In the genomic region with DNA sequence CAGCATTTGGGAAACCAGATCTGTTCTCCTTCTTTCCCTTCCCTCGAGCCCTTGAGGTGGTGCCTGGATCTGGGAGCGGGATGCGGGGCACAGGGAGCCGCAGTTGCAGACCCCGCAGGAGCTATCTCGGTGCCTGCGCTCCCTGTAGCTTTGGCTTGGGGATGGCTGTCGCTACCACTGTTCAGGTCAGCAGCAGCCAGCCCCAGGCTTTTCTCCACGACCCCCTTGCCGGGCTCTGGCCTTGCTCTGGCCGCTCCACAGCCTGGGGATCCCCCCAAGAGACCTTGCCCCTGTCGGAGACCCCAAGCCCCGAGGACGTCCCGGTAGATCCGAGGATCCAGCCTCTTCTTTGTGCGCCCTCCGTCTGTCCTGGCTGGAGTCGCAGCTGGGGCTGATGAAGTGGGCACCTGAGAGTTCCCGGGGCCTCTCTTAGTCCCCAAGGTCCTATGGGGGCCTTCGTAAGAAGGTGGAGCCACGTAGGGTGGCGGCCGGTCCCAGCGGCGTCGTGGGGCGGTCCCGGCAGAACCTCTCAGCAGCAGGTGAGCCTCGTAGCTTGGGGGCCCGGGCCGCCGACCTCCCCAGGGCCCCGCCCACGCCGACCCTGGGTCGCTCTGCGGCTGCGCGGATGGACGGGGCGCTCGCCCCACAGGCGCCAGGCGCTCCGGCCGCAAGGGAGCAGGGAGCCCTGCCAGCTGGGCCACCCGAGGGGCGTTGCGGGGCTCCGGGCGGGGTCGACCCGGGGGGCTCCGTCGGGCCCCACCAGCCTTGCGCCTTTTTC, we compare ENCODE assay signal across 9 cellular contexts. TPM values are rescaled to one million over a fixed set of nuclear protein-coding genes. Genes with fewer than 3 reads are reported as not detected.
A peak's percentile ranks its signal among the peaks of the same experiment; 100 is the strongest.
DNase-seq lines count a peak whose midpoint lies in the region; ATAC-seq, FAIRE-seq and TF ChIP-seq lines count a peak whose summit lies in the region.
"Had no signal": no experiment of that assay in that cellular context is flagged by ENCODE, and none has a peak within 500 bp of the region (broad histone marks: within the 10 kb centered on the region; RNA-seq: fewer than 3 reads in every experiment).

No MANE protein-coding gene starts in this region.

- peaks cover 3 to 65% (median 9%) of the 10 kb centered on the region in 9 donors for H3K27me3 ChIP-seq in heart left ventricle
- peaks cover 12 to 94% (median 52%) of the 10 kb centered on the region in 3 donors for H3K27me3 ChIP-seq in stomach

- TF ChIP-seq EP300 in stomach (IDR thresholded peaks at IDR 0.05), result no peak

- no peak for FAIRE-seq in HTR-8/SVneo (lab: Jason Lieb, UNC)
- FAIRE-seq: endometrium had no signal

- CTCF ChIA-PET in activated naive CD4-positive, alpha-beta T cell treated with anti-CD3 and anti-CD28 coated beads, Interleukin-2, amount 10 ng/mL, durations not matched to agents 7 days and 5 days (lab: Charles Lee), result interaction anchor here (1.0 to 12.7 kb wide), 14 partner anchors 8 to 132 kb away, joined by 3 to 121 read pairs (median 6); partner anchors contain the start of genes PRKAG1, RND1 and WNT1

- H3K9me3 Mint-ChIP-seq in activated naive CD4-positive, alpha-beta T cell treated with anti-CD3 and anti-CD28 coated beads, Interleukin-2, amount 10 ng/mL, durations not matched to agents 7 days and 5 days, result no peaks in the 10 kb centered on the region
- H3K9me3 Mint-ChIP-seq in immature natural killer cell, result no peaks in the 10 kb centered on the region

- peaks cover 0 to 26% (median 20%) of the 10 kb centered on the region in 9 donors for H3K36me3 ChIP-seq in heart left ventricle
- peaks cover 3 to 27% (median 26%) of the 10 kb centered on the region in 4 donors for H3K36me3 ChIP-seq in stomach

- H3K4me3 Mint-ChIP-seq in activated naive CD4-positive, alpha-beta T cell treated with anti-CD3 and anti-CD28 coated beads, Interleukin-2, amount 10 ng/mL, durations not matched to agents 7 days and 5 days, result peak overlapping the region; percentile 40
- H3K4me3 Mint-ChIP-seq in immature natural killer cell, result peak overlapping the region; percentile 63 to 83 (median 68)

- H3K4me1 Mint-ChIP-seq in activated naive CD4-positive, alpha-beta T cell treated with anti-CD3 and anti-CD28 coated beads, Interleukin-2, amount 10 ng/mL, durations not matched to agents 7 days and 5 days, result peaks cover 33% of the 10 kb centered on the region
- peaks cover 32 to 35% of the 10 kb centered on the region in 2 donors for H3K4me1 Mint-ChIP-seq in immature natural killer cell

- H3K27ac Mint-ChIP-seq in activated naive CD4-positive, alpha-beta T cell treated with anti-CD3 and anti-CD28 coated beads, Interleukin-2, amount 10 ng/mL, durations not matched to agents 7 days and 5 days, result no peak overlapping the region
- peak overlapping the region in 4 of 6 donors; percentile 66 to 85 (median 74) for H3K27ac Mint-ChIP-seq in immature natural killer cell

- H3K27ac ChIP-seq in heart left ventricle (no peak overlapping the region), stomach (peak overlapping the region in 2 of 5 donors; percentile 26 to 56)

- TF ChIP-seq POLR2A in heart left ventricle (IDR thresholded peaks at IDR 0.05), result no peak
- no peak for TF ChIP-seq POLR2A in stomach (IDR thresholded peaks at IDR 0.05)

- intact Hi-C loops in heart left ventricle (cut with DNase I) (loop anchor here in 4 of 10 donors (2.0 to 5.0 kb wide), 3 partner anchors 19 to 146 kb away; partner anchors contain the start of gene DDX23 (in 3 of the 4)), Right ventricle myocardium inferior (cut with DNase I) (loop anchor here (5.0 to 10.0 kb wide), 2 partner anchors 63 to 146 kb away; partner anchors contain the start of gene DDX23), stomach (cut with DNase I; ENCODE audit: low total_unique reads) (no loop called here)

- peaks cover 79% of the 10 kb centered on the region for H3K27me3 Mint-ChIP-seq in activated naive CD4-positive, alpha-beta T cell treated with anti-CD3 and anti-CD28 coated beads, Interleukin-2, amount 10 ng/mL, durations not matched to agents 7 days and 5 days
- peaks cover 25 to 29% (median 26%) of the 10 kb centered on the region in 3 donors for H3K27me3 Mint-ChIP-seq in immature natural killer cell (ENCODE audit: low read depth in 3 of 3)

- H3K9me3 ChIP-seq in heart left ventricle, result no peaks in the 10 kb centered on the region
- H3K9me3 ChIP-seq in stomach, result no peaks in the 10 kb centered on the region

- 4 to 13% (median 5%) methylated on average over 32 to 57 of the region's 57 CpGs for WGBS in heart left ventricle, 4 donors
- 2 to 13% (median 4%) methylated on average over 9 to 57 of the region's 57 CpGs for WGBS in stomach, 5 donors

- DNase-seq in heart left ventricle (peak in 3 of 5 donors; percentile 31 to 69 (median 32)), Right ventricle myocardium inferior (ENCODE audit: missing footprints) (no peak), immature natural killer cell (peak; percentile 34 to 44 (median 40)), stomach (peak; percentile 40), HTR-8/SVneo (ENCODE audit: insufficient read length, low spot score) (no peak)
- DNase-seq in activated naive CD4-positive, alpha-beta T cell treated with anti-CD3 and anti-CD28 coated beads, Interleukin-2, amount 10 ng/mL, durations not matched to agents 7 days and 5 days, result peak; percentile 41

- TF ChIP-seq CTCF in heart left ventricle (IDR thresholded peaks at IDR 0.05) (no peak), stomach (IDR thresholded peaks at IDR 0.05) (no peak)

- H3K4me1 ChIP-seq in heart left ventricle, result peaks cover 4 to 56% (median 39%) of the 10 kb centered on the region in 12 donors
- peaks cover 38 to 54% (median 51%) of the 10 kb centered on the region in 4 donors for H3K4me1 ChIP-seq in stomach

- peaks cover 19% of the 10 kb centered on the region for H3K36me3 Mint-ChIP-seq in activated naive CD4-positive, alpha-beta T cell treated with anti-CD3 and anti-CD28 coated beads, Interleukin-2, amount 10 ng/mL, durations not matched to agents 7 days and 5 days
- peaks cover 21 to 28% (median 22%) of the 10 kb centered on the region in 3 donors for H3K36me3 Mint-ChIP-seq in immature natural killer cell

- H3K4me3 ChIP-seq in heart left ventricle (peak overlapping the region; percentile 15 to 66 (median 47)), stomach (peak overlapping the region; percentile 49 to 69 (median 56))

- ATAC-seq in heart left ventricle (no peak), Right ventricle myocardium inferior (no peak), HG03432 (IDR thresholded peaks at IDR 0.05; ENCODE audit: unreplicated experiment) (peak; percentile 52), GM21619 (IDR thresholded peaks at IDR 0.05; ENCODE audit: unreplicated experiment) (no peak)

RNA-seq across cellular contexts. Expression of gene DDN, which starts 1.3 kb away (rescaled TPM):
- total RNA-seq in heart left ventricle (1 to 10 TPM in 4 of 9 donors, under 1 TPM in 5; 0.40 to 2.8 (median 0.95) TPM), Right ventricle myocardium inferior (0.49 TPM), stomach (under 1 TPM in 1 of 5 donors, not detected in 4; 0.18 TPM)
- polyA plus RNA-seq in heart left ventricle (under 1 TPM; 0.42 to 0.91 TPM), immature natural killer cell (not detected), stomach (under 1 TPM; 0.08 to 0.31 (median 0.19) TPM)

RNA-seq across cellular contexts. Expression of gene WNT1, which starts 19.8 kb away (rescaled TPM):
- total RNA-seq in heart left ventricle (under 1 TPM in 1 of 9 donors, not detected in 8; 0.29 TPM), Right ventricle myocardium inferior (not detected), stomach (not detected)
- polyA plus RNA-seq in heart left ventricle (not detected), immature natural killer cell (1 to 10 TPM in 1 of 3 donors, under 1 TPM in 1, not detected in 1; 0.86 to 1.2 TPM), stomach (not detected)

RNA-seq across cellular contexts. Expression of gene PRKAG1, which starts 20.7 kb away (rescaled TPM):
- total RNA-seq in heart left ventricle (100 to 1,000 TPM in 2 of 9 donors, 10 to 100 TPM in 7; 72.0 to 107 (median 98.6) TPM), Right ventricle myocardium inferior (93.8 TPM), stomach (10 to 100 TPM in 4 of 5 donors, 1 to 10 TPM in 1; 5.8 to 68.7 (median 36.9) TPM)
- polyA plus RNA-seq in heart left ventricle (10 to 100 TPM; 91.5 to 93.5 TPM), immature natural killer cell (10 to 100 TPM; 58.5 to 75.3 (median 69.1) TPM), stomach (10 to 100 TPM; 42.6 to 61.7 (median 48.7) TPM)

RNA-seq across cellular contexts. Expression of gene WNT10B, which starts 26.4 kb away (rescaled TPM):
- total RNA-seq in heart left ventricle (1 to 10 TPM in 1 of 9 donors, under 1 TPM in 7, not detected in 1; 0.12 to 1.3 (median 0.22) TPM), Right ventricle myocardium inferior (0.43 TPM), stomach (10 to 100 TPM in 1 of 5 donors, 1 to 10 TPM in 1, not detected in 3; 3.1 to 21.7 TPM)
- polyA plus RNA-seq in heart left ventricle (under 1 TPM; 0.08 to 0.28 TPM), immature natural killer cell (under 1 TPM in 2 of 3 donors, not detected in 1; 0.45 to 0.68 TPM), stomach (under 1 TPM in 1 of 3 donors, not detected in 2; 0.68 TPM)

RNA-seq across cellular contexts. Expression of gene ARF3, which starts 40.6 kb away (rescaled TPM):
- total RNA-seq in heart left ventricle (100 to 1,000 TPM in 1 of 9 donors, 10 to 100 TPM in 8; 35.8 to 130 (median 54.0) TPM), Right ventricle myocardium inferior (49.6 TPM), stomach (10 to 100 TPM; 35.0 to 54.5 (median 42.4) TPM)
- polyA plus RNA-seq in heart left ventricle (10 to 100 TPM; 40.1 to 61.5 TPM), immature natural killer cell (10 to 100 TPM; 31.2 to 40.7 (median 37.2) TPM), stomach (10 to 100 TPM; 34.7 to 56.5 (median 42.6) TPM)

Comparison
In these comparisons a context has a peak if more than half of its experiments do, and no peak if none do; other contexts are left out.
1. DNase-seq: peak in heart left ventricle (3 of 5), activated naive CD4-positive, alpha-beta T cell treated with anti-CD3 and anti-CD28 coated beads, Interleukin-2, amount 10 ng/mL, durations not matched to agents 7 days and 5 days (single experiment), immature natural killer cell (3 of 3) and stomach (single experiment); none in Right ventricle myocardium inferior (single experiment) and HTR-8/SVneo (single experiment).